8 cellular contexts compared by ENCODE assay signal in genomic region chr2:16613475-16613874, GRCh38. TPM values are rescaled to one million over a fixed set of nuclear protein-coding genes. Genes with fewer than 3 reads are reported as not detected.
A peak's percentile ranks its signal among the peaks of the same experiment; 100 is the strongest.
DNase-seq lines count a peak whose midpoint lies in the region; ATAC-seq, FAIRE-seq and TF ChIP-seq lines count a peak whose summit lies in the region.

No MANE protein-coding gene starts in this region.

- in situ Hi-C loops in GM12878 (cut with MboI) = loop anchor here (5.0 to 10.0 kb wide), 3 partner anchors 144 to 969 kb away; no protein-coding TSS in a partner anchor

- TF ChIP-seq CTCF in GM12873 (IDR thresholded peaks at IDR 0.05; ENCODE audit: insufficient read depth, low read depth, low read length, missing control alignments) (peak; percentile 49), GM12878 (IDR thresholded peaks at IDR 0.05 in 2 of 3, conservative IDR thresholded peaks at IDR 0.05 in 1 of 3; ENCODE audit: control insufficient read depth in 2 of 3, extremely low read depth in 1 of 3, insufficient read depth in 1 of 3, low read depth in 3 of 3, low read length in 3 of 3) (peak; percentile 39 to 66 (median 61); a peak in 5 of 6 replicates), nephron (IDR thresholded peaks at IDR 0.05; ENCODE audit: unreplicated experiment in 3 of 3) (peak; percentile 63 to 73 (median 68))

- 20% methylated on average over 5 of the region's 5 CpGs for WGBS in GM12878 (ENCODE audit: insufficient coverage, insufficient replicate concordance, low lambda C conversion rate, missing lambda C conversion rate)

- BruUV-seq in GM12878 (replicated peaks; lab: Mats Ljungman, UMichigan) = no TSS peak

- peaks cover 6% of the 10 kb centered on the region for H3K27me3 Mint-ChIP-seq in nephron (ENCODE audit: low read depth)
- peaks cover 2% of the 10 kb centered on the region for H3K27me3 Mint-ChIP-seq in activated T-helper 2 cell treated with anti-CD3 and anti-CD28 coated beads, Interferon-gamma antibody, Interleukin-2, Interleukin-4, amounts not matched to agents 10 μg/mL and 5 μg/mL and 100 μg/mL, durations not matched to agents 14 hours and 24 hours and 36 hours (ENCODE audit: low read depth)

- peak; percentile 89 for TF ChIP-seq RAD21 in GM12878 (IDR thresholded peaks at IDR 0.05; ENCODE audit: insufficient read depth, low read depth, low read length)

- H3K9ac ChIP-seq in GM12878 (ENCODE audit: control insufficient read depth, insufficient read depth, low read length) = no peak overlapping the region

- DNase-seq in NCI-H1105 treated with DMSO at 0.1 percent for 48 hours (lab: John Stamatoyannopoulos, UW) (peak; percentile 49), GM12878 (ENCODE audit: low read depth, low spot score) (no peak), AG20443 (ENCODE audit: low spot score) (no peak)
- no peak for DNase-seq in activated T-helper 2 cell treated with anti-CD3 and anti-CD28 coated beads, Interferon-gamma antibody, Interleukin-2, Interleukin-4, amounts not matched to agents 10 μg/mL and 5 μg/mL and 100 μg/mL, durations not matched to agents 14 hours and 24 hours and 36 hours (ENCODE audit: low spot score)

- TF ChIP-seq POLR2A in GM12878 (IDR thresholded peaks at IDR 0.05; ENCODE audit: low read depth, low read length) = no peak

- H3K27ac ChIP-seq in GM12878 (ENCODE audit: control insufficient read depth, insufficient read depth) = no peak overlapping the region

- H3K4me1 Mint-ChIP-seq in nephron = peaks cover 50% of the 10 kb centered on the region
- peaks cover 9% of the 10 kb centered on the region for H3K4me1 Mint-ChIP-seq in activated T-helper 2 cell treated with anti-CD3 and anti-CD28 coated beads, Interferon-gamma antibody, Interleukin-2, Interleukin-4, amounts not matched to agents 10 μg/mL and 5 μg/mL and 100 μg/mL, durations not matched to agents 14 hours and 24 hours and 36 hours (ENCODE audit: low read depth)

- intact Hi-C loops in GM12878 (cut with micrococcal nuclease; ENCODE audit: unreplicated experiment) = loop anchor here (1.0 to 10.0 kb wide), 2 partner anchors 144 to 291 kb away; no protein-coding TSS in a partner anchor
- intact Hi-C loops in activated T-helper 2 cell treated with anti-CD3 and anti-CD28 coated beads, Interferon-gamma antibody, Interleukin-2, Interleukin-4, amounts not matched to agents 10 μg/mL and 5 μg/mL and 100 μg/mL, durations not matched to agents 14 hours and 24 hours and 36 hours (cut with micrococcal nuclease) = loop anchor here (1.0 kb wide), 1 partner anchor 144 kb away; no protein-coding TSS in a partner anchor

- no peaks in the 10 kb centered on the region for H3K9me3 Mint-ChIP-seq in nephron
- no peaks in the 10 kb centered on the region for H3K9me3 Mint-ChIP-seq in activated T-helper 2 cell treated with anti-CD3 and anti-CD28 coated beads, Interferon-gamma antibody, Interleukin-2, Interleukin-4, amounts not matched to agents 10 μg/mL and 5 μg/mL and 100 μg/mL, durations not matched to agents 14 hours and 24 hours and 36 hours

- ATAC-seq in GM12878 (peak; percentile 32), HG03139 (IDR thresholded peaks at IDR 0.05; ENCODE audit: unreplicated experiment) (no peak), GM18861 (IDR thresholded peaks at IDR 0.05; ENCODE audit: unreplicated experiment) (no peak)

- no peak overlapping the region for H3K4me2 ChIP-seq in GM12878 (ENCODE audit: control insufficient read depth, insufficient read depth)

- TF ChIP-seq EP300 in GM12878 (IDR thresholded peaks at IDR 0.05; ENCODE audit: borderline replicate concordance in 1 of 2, control insufficient read depth in 1 of 2, low read depth in 2 of 2, low read length in 2 of 2) = no peak

- H3K36me3 Mint-ChIP-seq in nephron (ENCODE audit: low read depth) = no peaks in the 10 kb centered on the region
- no peaks in the 10 kb centered on the region for H3K36me3 Mint-ChIP-seq in activated T-helper 2 cell treated with anti-CD3 and anti-CD28 coated beads, Interferon-gamma antibody, Interleukin-2, Interleukin-4, amounts not matched to agents 10 μg/mL and 5 μg/mL and 100 μg/mL, durations not matched to agents 14 hours and 24 hours and 36 hours (ENCODE audit: low read depth)

- SMC1A ChIA-PET in GM12878 (lab: Charles Lee; ENCODE audit: uncharacterized antibody, unreplicated experiment) = interaction anchor here (0.5 to 4.2 kb wide), 25 partner anchors 9 to 155 kb away, joined by 3 to 65 read pairs (median 4); no protein-coding TSS in a partner anchor

- H3K27me3 ChIP-seq in GM12878 (replicated peaks in 1 of 2; ENCODE audit: control insufficient read depth in 2 of 2, insufficient read depth in 2 of 2, low read length in 1 of 2) = no peaks in the 10 kb centered on the region; a peak in 1 of 4 replicates

- POLR2A ChIA-PET in GM12878 (lab: Charles Lee) = no interaction called here

- 0 out of 4 replicates have a peak, but pooled peaks cover 0 to 3% of the 10 kb centered on the region in 2 experiments for H3K36me3 ChIP-seq in GM12878 (ENCODE audit: control insufficient read depth in 2 of 2, insufficient read depth in 2 of 2, low read length in 1 of 2)

- H3K4me1 ChIP-seq in GM12878 (ENCODE audit: control insufficient read depth, insufficient read depth, low read length) = no peaks in the 10 kb centered on the region

- H2AFZ ChIP-seq in GM12878 (ENCODE audit: control insufficient read depth, low read depth, low read length) = no peak overlapping the region

- H3K4me3 Mint-ChIP-seq in nephron = no peak overlapping the region
- no peak overlapping the region for H3K4me3 Mint-ChIP-seq in activated T-helper 2 cell treated with anti-CD3 and anti-CD28 coated beads, Interferon-gamma antibody, Interleukin-2, Interleukin-4, amounts not matched to agents 10 μg/mL and 5 μg/mL and 100 μg/mL, durations not matched to agents 14 hours and 24 hours and 36 hours (ENCODE audit: low read depth)

- CTCF ChIA-PET in GM12878 (lab: Yijun Ruan, JAX) = interaction anchor here (0.6 to 5.2 kb wide), 29 partner anchors 8 to 273 kb away, joined by 3 to 109 read pairs (median 4); partner anchors contain the start of gene CYRIA

- H3K9me3 ChIP-seq in GM12878 (replicated peaks; ENCODE audit: control insufficient read depth, insufficient read depth, low read length) = no peaks in the 10 kb centered on the region

- RAD21 ChIA-PET in GM12878 (lab: Charles Lee; ENCODE audit: unreplicated experiment) = interaction anchor here (0.6 to 4.5 kb wide), 22 partner anchors 8 to 146 kb away, joined by 3 to 59 read pairs (median 4); no protein-coding TSS in a partner anchor

- H3K79me2 ChIP-seq in GM12878 (ENCODE audit: control insufficient read depth, insufficient read depth, low read length) = no peaks in the 10 kb centered on the region

- no peak overlapping the region for H3K4me3 ChIP-seq in GM12878

- H3K27ac Mint-ChIP-seq in nephron = no peak overlapping the region
- no peak overlapping the region for H3K27ac Mint-ChIP-seq in activated T-helper 2 cell treated with anti-CD3 and anti-CD28 coated beads, Interferon-gamma antibody, Interleukin-2, Interleukin-4, amounts not matched to agents 10 μg/mL and 5 μg/mL and 100 μg/mL, durations not matched to agents 14 hours and 24 hours and 36 hours

- peak; percentile 91 for FAIRE-seq in GM12878 (lab: Jason Lieb, UNC)

- no peaks in the 10 kb centered on the region for H4K20me1 ChIP-seq in GM12878 (ENCODE audit: control insufficient read depth, insufficient read depth)

TF ChIP-seq in GM12878, 131 proteins besides CTCF, POLR2A, EP300 and RAD21:
- TF ChIP-seq NR2C2 (IDR thresholded peaks at IDR 0.05; ENCODE audit: borderline replicate concordance, control insufficient read depth, insufficient read length, low read depth) (no peak), ZNF217 (IDR thresholded peaks at IDR 0.05) (no peak), SMC3 (IDR thresholded peaks at IDR 0.05; ENCODE audit: borderline replicate concordance, low read length) (peak; percentile 76; the same call in 1 of the 2 replicates), ATF3 (IDR thresholded peaks at IDR 0.05; ENCODE audit: borderline replicate concordance, extremely low read depth, low read depth, low read length) (no peak), GATAD2B (conservative IDR thresholded peaks at IDR 0.05; ENCODE audit: low read depth) (no peak), HCFC1 (IDR thresholded peaks at IDR 0.05; ENCODE audit: low read length) (no peak), YBX1 (IDR thresholded peaks at IDR 0.05) (no peak), MYB (IDR thresholded peaks at IDR 0.05; ENCODE audit: borderline replicate concordance, low read depth, low read length) (no peak), SMARCA5 (IDR thresholded peaks at IDR 0.05) (no peak)
TF ChIP-seq in GM12878: peak in this region for 1.

RNA-seq across cellular contexts. Expression of gene CYRIA, which starts 52.2 kb away (rescaled TPM):
- total RNA-seq in GM12878 (2013; cell fraction: nucleolus; rRNA removed) = 51.1 and 55.0 TPM in 2 replicates
- 3.0 and 4.2 TPM in 2 replicates for total RNA-seq in GM12878 (2014; rRNA removed)
- 5.8 and 6.9 TPM in 2 replicates for total RNA-seq in GM12878 (2014; rRNA removed; fragmentation: Illumina TruSeq; extraction: Trizol)
- total RNA-seq in GM12878 (2021) = 9.2 and 11.2 TPM in 2 replicates
- 0.73 TPM for polyA plus RNA-seq in GM12878 (2011; ENCODE audit: low read depth)
- 11.9 and 13.0 TPM in 2 replicates for polyA plus RNA-seq in GM12878 (2011; rRNA removed)
- polyA plus RNA-seq in GM12878 (2011; cell fraction: cytosol; rRNA removed) = 5.5 and 6.6 TPM in 2 replicates
- 12.6 and 15.4 TPM in 2 replicates for polyA plus RNA-seq in GM12878 (2011; cell fraction: nucleus; rRNA removed)
- 0.93 and 1.2 TPM in 2 replicates for polyA plus RNA-seq in GM12878 (2012)
- 9.4 and 11.7 TPM in 2 replicates for polyA plus RNA-seq in GM12878 (2014; fragmentation: Illumina TruSeq; extraction: Trizol)
- 1 to 10 TPM; 5.4 to 7.8 TPM for polyA plus RNA-seq in GM12878 (2014; fragmentation: Nextera tagmentation; extraction: Ambion mirVana)
- polyA plus RNA-seq in GM12878 (2014; rRNA removed) = 4.8 and 6.0 TPM in 2 replicates
- 10 to 100 TPM in 1 of 2 experiments, 1 to 10 TPM in 1; 9.6 to 13.1 TPM for polyA plus RNA-seq in GM12878 (2016; fragmentation: Nextera tagmentation; extraction: Ambion mirVana)
- polyA minus RNA-seq in GM12878 (2011; rRNA and poly(A)+ RNA removed) = 8.2 and 12.9 TPM in 2 replicates
- polyA minus RNA-seq in GM12878 (2011; cell fraction: cytosol; rRNA and poly(A)+ RNA removed) = 2.3 and 4.1 TPM in 2 replicates
- 10.4 and 11.1 TPM in 2 replicates for polyA minus RNA-seq in GM12878 (2011; cell fraction: nucleus; rRNA and poly(A)+ RNA removed)
- total RNA-seq in activated T-helper 2 cell treated with anti-CD3 and anti-CD28 coated beads, Interferon-gamma antibody, Interleukin-2, Interleukin-4, amounts not matched to agents 10 μg/mL and 5 μg/mL and 100 μg/mL, durations not matched to agents 14 hours and 24 hours and 36 hours = 1.8 TPM in 2 replicates
